Comparison of ENCODE assay signal across 15 cellular contexts in the genomic region with DNA sequence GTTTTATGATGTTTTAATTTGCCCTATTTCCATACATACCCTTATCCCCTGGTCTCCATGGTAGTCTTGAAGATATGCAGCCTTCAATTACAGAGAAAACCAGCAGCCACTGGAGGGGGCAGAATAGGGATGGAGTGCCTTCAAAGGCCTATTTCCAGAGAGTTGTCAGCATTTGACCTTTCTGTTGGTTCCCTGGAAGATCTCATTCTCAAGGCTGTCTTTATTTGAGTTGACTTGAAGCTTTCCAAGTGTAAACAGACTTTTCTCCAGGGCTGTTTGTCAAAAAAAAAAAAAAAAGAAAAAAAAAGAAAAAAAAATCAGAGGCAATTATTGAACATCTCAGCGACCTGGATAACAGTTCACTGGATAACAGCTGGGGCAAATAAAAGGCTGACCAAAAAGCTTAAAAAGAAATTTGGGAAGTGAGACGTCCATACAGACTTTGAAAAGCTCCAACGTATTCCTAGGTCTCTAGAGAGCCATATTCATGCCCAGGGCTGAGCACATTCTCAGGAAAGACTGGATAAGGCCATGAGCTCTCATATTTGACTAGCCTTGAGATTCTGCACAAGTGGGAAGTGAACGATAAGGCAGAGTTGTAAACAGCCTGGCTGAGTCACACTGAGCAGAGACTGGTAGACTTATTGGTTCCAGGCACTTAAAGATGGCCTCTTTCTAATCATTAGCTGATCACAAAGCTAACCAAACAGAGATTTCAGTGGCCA.
DNase-seq lines count a peak whose midpoint lies in the region; ATAC-seq and TF ChIP-seq lines count a peak whose summit lies in the region.
"Had no signal": no experiment of that assay in that cellular context is flagged by ENCODE, and none has a peak within 500 bp of the region (broad histone marks: within the 10 kb centered on the region; RNA-seq: fewer than 3 reads in every experiment).

No MANE protein-coding gene starts in this region.

- H3K27ac ChIP-seq in ACC112 (ENCODE audit: low read depth, low read length) (no peak overlapping the region), breast epithelium (peak overlapping the region; percentile 21 to 56), prostate gland (peak overlapping the region; percentile 26 to 51), thyroid gland (peak overlapping the region in 1 of 3 donors; percentile 31)

- peaks cover 13 to 14% of the 10 kb centered on the region in 2 donors for H3K27me3 Mint-ChIP-seq in natural killer cell treated with Interleukin-12 subunit alpha and Interleukin-12 subunit beta and Interleukin-15 and Interleukin-18, amount 100 ng/mL, for 72 hours
- H3K27me3 Mint-ChIP-seq in stimulated activated naive B cell treated with anti-CD40 and anti-IgM and Interleukin-4, amounts not matched to agents 10 μg/mL and 1 μg/mL and 100 μg/mL, for 72 hours, result peaks cover 0 to 4% of the 10 kb centered on the region in 2 donors

- TF ChIP-seq POLR2A in breast epithelium (IDR thresholded peaks at IDR 0.05), result no peak
- TF ChIP-seq POLR2A in prostate gland (IDR thresholded peaks at IDR 0.05), result no peak
- TF ChIP-seq POLR2A in thyroid gland (IDR thresholded peaks at IDR 0.05), result no peak

- intact Hi-C loops in breast epithelium (cut with DNase I; ENCODE audit: low total_unique reads), result no loop called here
- intact Hi-C loops in left cardiac atrium (cut with DNase I), result no loop called here
- intact Hi-C loops in prostate gland (cut with DNase I), result loop anchor here (5.0 kb wide), 1 partner anchor 477 kb away; no protein-coding TSS in a partner anchor
- intact Hi-C loops in thyroid gland (cut with DNase I), result no loop called here

- peak; percentile 86 to 93 for ATAC-seq in left cardiac atrium
- no peak for ATAC-seq in natural killer cell treated with Interleukin-12 subunit alpha and Interleukin-12 subunit beta and Interleukin-15 and Interleukin-18, amount 100 ng/mL, for 72 hours
- ATAC-seq in stimulated activated naive B cell treated with anti-CD40 and anti-IgM and Interleukin-4, amounts not matched to agents 10 μg/mL and 1 μg/mL and 100 μg/mL, for 72 hours (replicated peaks), result no peak
- ATAC-seq: GM12878, T-cell had no signal

- H3K27ac Mint-ChIP-seq in natural killer cell treated with Interleukin-12 subunit alpha and Interleukin-12 subunit beta and Interleukin-15 and Interleukin-18, amount 100 ng/mL, for 72 hours, result no peak overlapping the region
- no peak overlapping the region for H3K27ac Mint-ChIP-seq in stimulated activated naive B cell treated with anti-CD40 and anti-IgM and Interleukin-4, amounts not matched to agents 10 μg/mL and 1 μg/mL and 100 μg/mL, for 72 hours
- H3K27ac Mint-ChIP-seq: T-cell had no signal

- H3K4me1 ChIP-seq in ACC112 (ENCODE audit: control insufficient read depth, insufficient read depth, low read length, unreplicated experiment) (peaks cover 8% of the 10 kb centered on the region), breast epithelium (peaks cover 0 to 2% of the 10 kb centered on the region in 2 donors), prostate gland (replicated peaks) (peaks cover 4% of the 10 kb centered on the region), thyroid gland (peaks cover 0 to 2% of the 10 kb centered on the region in 2 donors)

- H3K36me3 Mint-ChIP-seq in natural killer cell treated with Interleukin-12 subunit alpha and Interleukin-12 subunit beta and Interleukin-15 and Interleukin-18, amount 100 ng/mL, for 72 hours, result peaks cover 8% of the 10 kb centered on the region
- peaks cover 4 to 7% of the 10 kb centered on the region in 2 donors for H3K36me3 Mint-ChIP-seq in stimulated activated naive B cell treated with anti-CD40 and anti-IgM and Interleukin-4, amounts not matched to agents 10 μg/mL and 1 μg/mL and 100 μg/mL, for 72 hours
- H3K36me3 Mint-ChIP-seq: T-cell had no signal

- H3K4me3 Mint-ChIP-seq in natural killer cell treated with Interleukin-12 subunit alpha and Interleukin-12 subunit beta and Interleukin-15 and Interleukin-18, amount 100 ng/mL, for 72 hours, result no peak overlapping the region
- H3K4me3 Mint-ChIP-seq in stimulated activated naive B cell treated with anti-CD40 and anti-IgM and Interleukin-4, amounts not matched to agents 10 μg/mL and 1 μg/mL and 100 μg/mL, for 72 hours, result no peak overlapping the region
- H3K4me3 Mint-ChIP-seq: central memory CD8-positive, alpha-beta T cell; T-cell had no signal

- H3K4me3 ChIP-seq in ACC112 (ENCODE audit: low read depth, low read length) (no peak overlapping the region), breast epithelium (no peak overlapping the region), prostate gland (no peak overlapping the region), thyroid gland (replicated peaks in 1 of 3) (no peak overlapping the region)
- H3K4me3 ChIP-seq: GM12878 had no signal

- WGBS in prostate gland, result 33% methylated on average over 4 of the region's 4 CpGs
- WGBS in thyroid gland, 2 donors, result 57 to 67% methylated on average over 4 of the region's 4 CpGs

- no peaks in the 10 kb centered on the region for H3K79me2 ChIP-seq in ACC112 (ENCODE audit: control insufficient read depth, insufficient read depth, low read length, unreplicated experiment)

- H2AFZ ChIP-seq in ACC112 (ENCODE audit: low read length, unreplicated experiment), result peak overlapping the region; percentile 64

- H3K4me1 Mint-ChIP-seq in natural killer cell treated with Interleukin-12 subunit alpha and Interleukin-12 subunit beta and Interleukin-15 and Interleukin-18, amount 100 ng/mL, for 72 hours (ENCODE audit: low read depth in 2 of 2), result no peaks in the 10 kb centered on the region
- H3K4me1 Mint-ChIP-seq in stimulated activated naive B cell treated with anti-CD40 and anti-IgM and Interleukin-4, amounts not matched to agents 10 μg/mL and 1 μg/mL and 100 μg/mL, for 72 hours, result no peaks in the 10 kb centered on the region
- H3K4me1 Mint-ChIP-seq: central memory CD8-positive, alpha-beta T cell; T-cell had no signal

- peaks cover 8% of the 10 kb centered on the region for H3K9me3 Mint-ChIP-seq in natural killer cell treated with Interleukin-12 subunit alpha and Interleukin-12 subunit beta and Interleukin-15 and Interleukin-18, amount 100 ng/mL, for 72 hours
- peaks cover 12 to 15% of the 10 kb centered on the region in 2 donors for H3K9me3 Mint-ChIP-seq in stimulated activated naive B cell treated with anti-CD40 and anti-IgM and Interleukin-4, amounts not matched to agents 10 μg/mL and 1 μg/mL and 100 μg/mL, for 72 hours

- no peak for DNase-seq in breast epithelium (ENCODE audit: low spot score in 2 of 2)
- peak; percentile 25 for DNase-seq in left cardiac atrium
- DNase-seq in prostate gland (ENCODE audit: low spot score), result no peak
- no peak for DNase-seq in natural killer cell treated with Interleukin-12 subunit alpha and Interleukin-12 subunit beta and Interleukin-15 and Interleukin-18, amount 100 ng/mL, for 72 hours (ENCODE audit: low spot score)
- DNase-seq in stimulated activated CD4-positive, alpha-beta T cell treated with anti-CD3 and anti-CD28 coated beads, Interleukin-4, amount 100 ng/mL, for 4 hours, result no peak
- DNase-seq in stimulated activated naive B cell treated with anti-CD40 and anti-IgM and Interleukin-4, amounts not matched to agents 10 μg/mL and 1 μg/mL and 100 μg/mL, for 72 hours, result no peak
- DNase-seq in thyroid gland, result no peak
- DNase-seq: activated CD4-positive, alpha-beta T cell treated with anti-CD3 and anti-CD28 coated beads, Interleukin-2, amount 50 U/mL, for 4 hours; DMS153; Kasumi-1; NCI-H2107; T-cell had no signal

- H3K27me3 ChIP-seq in ACC112 (ENCODE audit: insufficient read depth, low read length), result no peaks in the 10 kb centered on the region
- H3K27me3 ChIP-seq in breast epithelium, result no peaks in the 10 kb centered on the region
- no peaks in the 10 kb centered on the region for H3K27me3 ChIP-seq in prostate gland (replicated peaks; ENCODE audit: insufficient read depth)
- no peaks in the 10 kb centered on the region for H3K27me3 ChIP-seq in thyroid gland

- no peaks in the 10 kb centered on the region for H3K36me3 ChIP-seq in ACC112 (ENCODE audit: insufficient read depth, low read length)
- no peaks in the 10 kb centered on the region for H3K36me3 ChIP-seq in breast epithelium
- no peaks in the 10 kb centered on the region for H3K36me3 ChIP-seq in prostate gland
- no peaks in the 10 kb centered on the region for H3K36me3 ChIP-seq in thyroid gland

- peaks cover 10 to 26% of the 10 kb centered on the region in 2 donors for H3K9me3 ChIP-seq in breast epithelium
- no peaks in the 10 kb centered on the region for H3K9me3 ChIP-seq in prostate gland
- no peaks in the 10 kb centered on the region for H3K9me3 ChIP-seq in thyroid gland

- no peak for TF ChIP-seq CTCF in breast epithelium (IDR thresholded peaks at IDR 0.05)
- TF ChIP-seq CTCF in prostate gland (IDR thresholded peaks at IDR 0.05), result no peak
- TF ChIP-seq CTCF in thyroid gland (IDR thresholded peaks at IDR 0.05), result no peak

Comparison
In these comparisons a context has a peak if more than half of its experiments do, and no peak if none do; other contexts are left out.
1. ATAC-seq: peak in left cardiac atrium (2 of 2); none in natural killer cell treated with Interleukin-12 subunit alpha and Interleukin-12 subunit beta and Interleukin-15 and Interleukin-18, amount 100 ng/mL, for 72 hours (0 of 2) and stimulated activated naive B cell treated with anti-CD40 and anti-IgM and Interleukin-4, amounts not matched to agents 10 μg/mL and 1 μg/mL and 100 μg/mL, for 72 hours (0 of 2).